In genomic region chr2:230947908-230948365, GRCh38 we compare ENCODE assay signal across 15 cellular contexts. TPM values are rescaled to one million over a fixed set of nuclear protein-coding genes. Genes with fewer than 3 reads are reported as not detected.
DNase-seq lines count a peak whose midpoint lies in the region; ATAC-seq and FAIRE-seq lines count a peak whose summit lies in the region.
"Had no signal": no experiment of that assay in that cellular context is flagged by ENCODE, and none has a peak within 500 bp of the region (broad histone marks: within the 10 kb centered on the region; RNA-seq: fewer than 3 reads in every experiment).

No MANE protein-coding gene starts in this region.

- peaks cover 38% of the 10 kb centered on the region for H3K36me3 Mint-ChIP-seq in activated T-helper 17 cell treated with anti-CD3 and anti-CD28 coated beads, Interleukin-2, amount 50 U/mL, for 72 hours (ENCODE audit: low read depth)

- DNase-seq in CMK (ENCODE audit: low read depth), result peak; percentile 35
- DNase-seq in AG20443 (ENCODE audit: low spot score), result no peak
- DNase-seq in activated CD4-positive, alpha-beta T cell treated with anti-CD3 and anti-CD28 coated beads, Interleukin-2, amount 50 U/mL, for 1 hour, result no peak
- no peak for DNase-seq in urothelium cell line (ENCODE audit: low spot score)
- DNase-seq: activated CD4-positive, alpha-beta T cell treated with anti-CD3 and anti-CD28 coated beads for 48 hours; aorta; esophagus squamous epithelium; IMR-90; left cardiac atrium; NCI-H2171 had no signal

- no peak for FAIRE-seq in urothelium cell line (lab: Jason Lieb, UNC)

- peaks cover 1% of the 10 kb centered on the region for H3K27me3 Mint-ChIP-seq in activated T-helper 17 cell treated with anti-CD3 and anti-CD28 coated beads, Interleukin-2, amount 50 U/mL, for 72 hours

- H3K9me3 Mint-ChIP-seq in activated T-helper 17 cell treated with anti-CD3 and anti-CD28 coated beads, Interleukin-2, amount 50 U/mL, for 72 hours, result no peaks in the 10 kb centered on the region

- peaks cover 38% of the 10 kb centered on the region for H3K4me1 Mint-ChIP-seq in activated T-helper 17 cell treated with anti-CD3 and anti-CD28 coated beads, Interleukin-2, amount 50 U/mL, for 72 hours

- ATAC-seq in GM19043 (IDR thresholded peaks at IDR 0.05; ENCODE audit: low read depth, unreplicated experiment) (peak; percentile 43), HG02798 (IDR thresholded peaks at IDR 0.05; ENCODE audit: poor library complexity, unreplicated experiment) (peak; percentile 40), HG03108 (IDR thresholded peaks at IDR 0.05; ENCODE audit: unreplicated experiment) (no peak)
- ATAC-seq in activated T-helper 17 cell treated with anti-CD3 and anti-CD28 coated beads, Interleukin-2, amount 50 U/mL, for 72 hours (replicated peaks), result no peak
- ATAC-seq: left cardiac atrium had no signal

- no peak overlapping the region for H3K27ac Mint-ChIP-seq in activated T-helper 17 cell treated with anti-CD3 and anti-CD28 coated beads, Interleukin-2, amount 50 U/mL, for 72 hours

- peak overlapping the region; percentile 76 for H3K4me3 Mint-ChIP-seq in activated T-helper 17 cell treated with anti-CD3 and anti-CD28 coated beads, Interleukin-2, amount 50 U/mL, for 72 hours

RNA-seq across cellular contexts. Expression of gene GPR55, which starts 22.9 kb away (rescaled TPM):
- 10 to 100 TPM; 11.1 to 19.9 TPM for total RNA-seq in activated T-helper 17 cell treated with anti-CD3 and anti-CD28 coated beads, Interleukin-2, amount 50 U/mL, for 72 hours
- total RNA-seq: IMR-90, pulmonary artery endothelial cell had no signal

RNA-seq across cellular contexts. Expression of gene SPATA3, which starts 48.0 kb away (rescaled TPM):
- total RNA-seq in activated T-helper 17 cell treated with anti-CD3 and anti-CD28 coated beads, Interleukin-2, amount 50 U/mL, for 72 hours, result 1 to 10 TPM; 2.2 to 2.5 TPM
- total RNA-seq: aorta, esophagus squamous epithelium, IMR-90, left cardiac atrium, pulmonary artery endothelial cell had no signal

Comparison
In these comparisons a context has a peak if more than half of its experiments do, and no peak if none do; other contexts are left out.
1. ATAC-seq: peak in GM19043 (single experiment) and HG02798 (single experiment); none in activated T-helper 17 cell treated with anti-CD3 and anti-CD28 coated beads, Interleukin-2, amount 50 U/mL, for 72 hours (single experiment) and HG03108 (single experiment).